In genomic region chr11:126282742-126283591, GRCh38 we compare ENCODE assay signal across 8 cellular contexts. TPM values are rescaled to one million over a fixed set of nuclear protein-coding genes. Genes with fewer than 3 reads are reported as not detected.
A peak's percentile ranks its signal among the peaks of the same experiment; 100 is the strongest.
DNase-seq lines count a peak whose midpoint lies in the region; ATAC-seq, FAIRE-seq and TF ChIP-seq lines count a peak whose summit lies in the region.

Gene TIRAP (plus strand): TSS chr11:126283093. CDS start chr11:126290895, 7,802 bp downstream.

- H3K27ac ChIP-seq in IMR-90 (ENCODE audit: insufficient read depth, low read length), result peak within 1 kb of the TSS; percentile 78

- H3K4me2 ChIP-seq in IMR-90 (ENCODE audit: low read depth, low read length), result peak within 1 kb of the TSS; percentile 83

- BruUV-seq in IMR-90 (replicated peaks; lab: Mats Ljungman, UMichigan), result no TSS peak

- H2AK9ac ChIP-seq in IMR-90 (replicated peaks; ENCODE audit: low read depth, low read length, poor library complexity), result peak within 1 kb of the TSS; percentile 39

- H2BK15ac ChIP-seq in IMR-90 (ENCODE audit: low read depth, low read length), result peak within 1 kb of the TSS; percentile 31; the same call in 1 of the 3 replicates

- peak; percentile 31; the same call in 1 of the 2 replicates for TF ChIP-seq POLR2A in IMR-90 (IDR thresholded peaks at IDR 0.05; ENCODE audit: low read depth, low read length)

- peak within 1 kb of the TSS; percentile 32 for H2BK5ac ChIP-seq in IMR-90 (ENCODE audit: low read depth, low read length, poor library complexity, severe bottlenecking)

- intact Hi-C loops in IMR-90 (cut with micrococcal nuclease), result no loop called here
- intact Hi-C loops in activated naive CD4-positive, alpha-beta T cell treated with anti-CD3 and anti-CD28 coated beads for 36 hours (cut with micrococcal nuclease), result loop anchor here (1.0 to 5.0 kb wide), 5 partner anchors 14 to 381 kb away; partner anchors contain the start of genes DDX25, FAM118B, FOXRED1 and PUS3

- H3K27me3 ChIP-seq in IMR-90 (ENCODE audit: control insufficient read depth, insufficient read depth, low read length), result no peaks in the 10 kb centered on the region

- dilution Hi-C loops in IMR-90 (cut with HindIII; ENCODE audit: low sequenced_read_pairs, unreplicated experiment), result no loop called here

- H3K36me3 Mint-ChIP-seq in activated naive CD4-positive, alpha-beta T cell treated with anti-CD3 and anti-CD28 coated beads for 36 hours (ENCODE audit: low read depth), result peaks cover 10% of the 10 kb centered on the region
- H3K36me3 Mint-ChIP-seq in neural crest cell (ENCODE audit: low read depth), result peaks cover 4% of the 10 kb centered on the region
- peaks cover 18% of the 10 kb centered on the region for H3K36me3 Mint-ChIP-seq in type B pancreatic cell

- CTCF ChIA-PET in IMR-90 (lab: Yijun Ruan, JAX), result interaction anchor here (0.6 kb wide), 2 partner anchors 8 to 1050 kb away, joined by 3 to 4 read pairs; no protein-coding TSS in a partner anchor
- CTCF ChIA-PET in activated naive CD4-positive, alpha-beta T cell treated with anti-CD3 and anti-CD28 coated beads for 36 hours (lab: Charles Lee), result interaction anchor here (0.6 kb wide), 1 partner anchor 245 kb away, joined by 4 read pairs; no protein-coding TSS in a partner anchor

- DNase-seq in D721Med (ENCODE audit: insufficient read length, low spot score) (peak; percentile 41), IMR-90 (peak; percentile 42), SK-N-DZ (ENCODE audit: low spot score) (peak; percentile 29), foreskin melanocyte (peak; percentile 41), neural crest cell (ENCODE audit: low read depth, low spot score) (peak; percentile 43), type B pancreatic cell (ENCODE audit: extremely low spot score, unreplicated experiment) (no peak)
- peak; percentile 70 for DNase-seq in activated naive CD4-positive, alpha-beta T cell treated with anti-CD3 and anti-CD28 coated beads for 36 hours

- WGBS in IMR-90 (ENCODE audit: extremely low coverage in 2 of 2, insufficient read length in 1 of 2), 2 experiments, result 1% methylated on average over 41 of the region's 82 CpGs; no CpG with 5 or more reads in 1 of the 2 experiments

- peak within 1 kb of the TSS; percentile 10; the same call in 1 of the 2 replicates for H2BK20ac ChIP-seq in IMR-90 (ENCODE audit: low read depth, low read length)

- H3K36me3 ChIP-seq in IMR-90 (ENCODE audit: control insufficient read depth, insufficient read depth, low read length), result no peaks in the 10 kb centered on the region

- H2BK120ac ChIP-seq in IMR-90 (ENCODE audit: low read depth, low read length), result peak within 1 kb of the TSS; percentile 12

- peaks cover 5% of the 10 kb centered on the region; the same call in 1 of the 2 replicates for H3K9me1 ChIP-seq in IMR-90 (ENCODE audit: insufficient read depth, low read length)

- peak within 1 kb of the TSS; percentile 93 for H3K27ac Mint-ChIP-seq in activated naive CD4-positive, alpha-beta T cell treated with anti-CD3 and anti-CD28 coated beads for 36 hours
- H3K27ac Mint-ChIP-seq in neural crest cell (ENCODE audit: unreplicated experiment) (peak within 1 kb of the TSS; percentile 96), type B pancreatic cell (peak within 1 kb of the TSS; percentile 93)

- peak within 1 kb of the TSS; percentile 84 for H3K9ac ChIP-seq in IMR-90 (ENCODE audit: low read depth, low read length)

- TF ChIP-seq CTCF in D721Med (IDR thresholded peaks at IDR 0.05; ENCODE audit: insufficient read depth, missing control alignments) (no peak), IMR-90 (conservative IDR thresholded peaks at IDR 0.05; ENCODE audit: low read depth, low read length) (no peak), neural crest cell (conservative IDR thresholded peaks at IDR 0.05) (peak; percentile 44), type B pancreatic cell (conservative IDR thresholded peaks at IDR 0.05) (peak; percentile 65)

- peak within 1 kb of the TSS; percentile 26 for H2AK5ac ChIP-seq in IMR-90 (ENCODE audit: low read depth, low read length)

- H3K9me3 Mint-ChIP-seq in activated naive CD4-positive, alpha-beta T cell treated with anti-CD3 and anti-CD28 coated beads for 36 hours, result no peaks in the 10 kb centered on the region
- H3K9me3 Mint-ChIP-seq in neural crest cell (no peaks in the 10 kb centered on the region), type B pancreatic cell (no peaks in the 10 kb centered on the region)

- H3K56ac ChIP-seq in IMR-90 (ENCODE audit: extremely low read depth, insufficient read depth, low read length), result peak within 1 kb of the TSS; percentile 5

- H3K18ac ChIP-seq in IMR-90 (ENCODE audit: low read depth, low read length), result peak within 1 kb of the TSS; percentile 55

- POLR2A ChIA-PET in IMR-90 (lab: Charles Lee; ENCODE audit: unreplicated experiment), result no interaction called here

- H3K4me3 Mint-ChIP-seq in activated naive CD4-positive, alpha-beta T cell treated with anti-CD3 and anti-CD28 coated beads for 36 hours, result peak within 1 kb of the TSS; percentile 95
- peak within 1 kb of the TSS; percentile 92 for H3K4me3 Mint-ChIP-seq in neural crest cell
- peak within 1 kb of the TSS; percentile 99 for H3K4me3 Mint-ChIP-seq in type B pancreatic cell

- H2AFZ ChIP-seq in IMR-90 (replicated peaks; ENCODE audit: low read length, poor library complexity), result peak within 1 kb of the TSS; percentile 97

- FAIRE-seq in D721Med (lab: Jason Lieb, UNC), result no peak

- H3K4me1 ChIP-seq in IMR-90 (ENCODE audit: control insufficient read depth, insufficient read depth, low read length), result peaks cover 3% of the 10 kb centered on the region; the same call in 1 of the 2 replicates

- no peaks in the 10 kb centered on the region for H4K20me1 ChIP-seq in IMR-90 (ENCODE audit: insufficient read depth, low read length)

- ATAC-seq in GM21447 (IDR thresholded peaks at IDR 0.05; ENCODE audit: unreplicated experiment) (peak; percentile 52), IMR-90 (ENCODE audit: low read depth) (peak; percentile 94)

- H4K91ac ChIP-seq in IMR-90 (ENCODE audit: insufficient read depth, low read depth, low read length), result peak within 1 kb of the TSS; percentile 74

- peaks cover 4 to 27% of the 10 kb centered on the region in 2 experiments; a peak in 3 of 4 replicates for H3K79me1 ChIP-seq in IMR-90 (ENCODE audit: low read depth in 1 of 2, low read length in 2 of 2)

- in situ Hi-C loops in IMR-90 (cut with MboI; ENCODE audit: low sequenced_read_pairs), result no loop called here

- H3K4me1 Mint-ChIP-seq in activated naive CD4-positive, alpha-beta T cell treated with anti-CD3 and anti-CD28 coated beads for 36 hours (ENCODE audit: low read depth), result peaks cover 49% of the 10 kb centered on the region
- H3K4me1 Mint-ChIP-seq in neural crest cell, result peaks cover 34% of the 10 kb centered on the region
- peaks cover 24% of the 10 kb centered on the region for H3K4me1 Mint-ChIP-seq in type B pancreatic cell (ENCODE audit: unreplicated experiment)

- peak within 1 kb of the TSS; percentile 83 for H3K4ac ChIP-seq in IMR-90 (ENCODE audit: low read depth, low read length)

- peak within 1 kb of the TSS; percentile 74 to 91 for H4K8ac ChIP-seq in IMR-90 (ENCODE audit: low read depth in 2 of 2, low read length in 2 of 2)

- H3K14ac ChIP-seq in IMR-90 (replicated peaks; ENCODE audit: low read depth, low read length), result peak within 1 kb of the TSS; percentile 75

- TF ChIP-seq RAD21 in IMR-90 (IDR thresholded peaks at IDR 0.05; ENCODE audit: low read length), result no peak

- peak within 1 kb of the TSS; percentile 83 for H3K4me3 ChIP-seq in IMR-90 (ENCODE audit: insufficient read depth, low read depth, low read length)

- peak within 1 kb of the TSS; percentile 90 for H4K5ac ChIP-seq in IMR-90 (ENCODE audit: low read depth, low read length)

- H3K27me3 Mint-ChIP-seq in activated naive CD4-positive, alpha-beta T cell treated with anti-CD3 and anti-CD28 coated beads for 36 hours (ENCODE audit: low read depth), result no peaks in the 10 kb centered on the region
- H3K27me3 Mint-ChIP-seq in neural crest cell (ENCODE audit: low read depth), result peaks cover 3% of the 10 kb centered on the region
- H3K27me3 Mint-ChIP-seq in type B pancreatic cell, result no peaks in the 10 kb centered on the region

- peak within 1 kb of the TSS; percentile 83 for H3K23ac ChIP-seq in IMR-90 (ENCODE audit: low read depth, low read length)

- H3K9me3 ChIP-seq in IMR-90 (ENCODE audit: control insufficient read depth, insufficient read depth, low read length), result no peaks in the 10 kb centered on the region

TF ChIP-seq in IMR-90, 13 proteins besides CTCF, POLR2A, EP300 and RAD21:
- TF ChIP-seq FOS (IDR thresholded peaks at IDR 0.05; ENCODE audit: low read depth, low read length), result no peak
- TF ChIP-seq SMC3 (IDR thresholded peaks at IDR 0.05; ENCODE audit: low read depth, low read length), result no peak
- peak; percentile 68; the same call in 1 of the 2 replicates for TF ChIP-seq MAZ (IDR thresholded peaks at IDR 0.05; ENCODE audit: borderline replicate concordance, low read depth, low read length)
- TF ChIP-seq RCOR1 (IDR thresholded peaks at IDR 0.05; ENCODE audit: insufficient replicate concordance, low read length), result no peak
- TF ChIP-seq BHLHE40 (IDR thresholded peaks at IDR 0.05; ENCODE audit: low read depth, low read length), result peak; percentile 44
TF ChIP-seq in IMR-90: peak in this region for 2.

RNA-seq across cellular contexts. Expression of gene TIRAP, which starts in this region (rescaled TPM):
- total RNA-seq in IMR-90 (2012; rRNA removed) (3.0 and 3.6 TPM in 2 replicates), neural crest cell (9.7 and 10.6 TPM in 2 replicates), type B pancreatic cell (ENCODE audit: low replicate concordance) (10.4 and 11.7 TPM in 2 replicates)
- polyA plus RNA-seq in IMR-90 (2012; rRNA removed), result 6.4 and 7.4 TPM in 2 replicates
- polyA plus RNA-seq in IMR-90 (2012; cell fraction: cytosol; rRNA removed), result 4.4 and 5.8 TPM in 2 replicates
- polyA plus RNA-seq in IMR-90 (2012; cell fraction: nucleus; rRNA removed; ENCODE audit: low replicate concordance), result 5.1 and 8.0 TPM in 2 replicates
- polyA plus RNA-seq in SK-N-DZ (2014; cell fraction: cytosol; rRNA removed), result 1.4 and 2.6 TPM in 2 replicates
- 0.85 and 3.2 TPM in 2 replicates for polyA plus RNA-seq in SK-N-DZ (2014; cell fraction: nucleus; rRNA removed)
- 1 to 10 TPM; 2.7 to 3.5 TPM for total RNA-seq in activated naive CD4-positive, alpha-beta T cell treated with anti-CD3 and anti-CD28 coated beads for 36 hours

Comparison
In these comparisons a context has a peak if more than half of its experiments do, and no peak if none do; other contexts are left out.
1. CTCF ChIP-seq: peak in neural crest cell (single experiment) and type B pancreatic cell (single experiment); none in D721Med (single experiment) and IMR-90 (single experiment).
2. Peak in every context shown above with its lines, with median percentiles within 50 percentile points of each other: H3K27ac Mint-ChIP-seq and H3K4me3 Mint-ChIP-seq.